In genomic region chr11:67524480-67524808, GRCh38 we compare ENCODE assay signal across 18 cellular contexts. TPM values are rescaled to one million over a fixed set of nuclear protein-coding genes. Genes with fewer than 3 reads are reported as not detected.
DNase-seq lines count a peak whose midpoint lies in the region; FAIRE-seq and TF ChIP-seq lines count a peak whose summit lies in the region.
"Had no signal": no experiment of that assay in that cellular context is flagged by ENCODE, and none has a peak within 500 bp of the region (broad histone marks: within the 10 kb centered on the region; RNA-seq: fewer than 3 reads in every experiment).

No MANE protein-coding gene starts in this region.

- no peaks in the 10 kb centered on the region for H3K9me3 Mint-ChIP-seq in T-helper 1 cell treated with Interleukin-12 subunit alpha and Interleukin-12 subunit beta and Interleukin-4 antibody, amounts not matched to agents 30 μg/mL and 1 μg/mL, for 36 hours
- H3K9me3 Mint-ChIP-seq: CD8-positive, alpha-beta T cell had no signal

- no peaks in the 10 kb centered on the region for H3K36me3 Mint-ChIP-seq in T-helper 1 cell treated with Interleukin-12 subunit alpha and Interleukin-12 subunit beta and Interleukin-4 antibody, amounts not matched to agents 30 μg/mL and 1 μg/mL, for 36 hours (ENCODE audit: low read depth)
- H3K36me3 Mint-ChIP-seq: CD14-positive monocyte; CD8-positive, alpha-beta T cell had no signal

- no peak overlapping the region for H4K5ac ChIP-seq in H1 (ENCODE audit: insufficient read length, low read depth, low read length)

- CTCF ChIA-PET in H1 (lab: Charles Lee; ENCODE audit: partially characterized antibody): interaction anchor here (1.0 to 1.2 kb wide), 2 partner anchors 52 to 106 kb away, joined by 3 to 4 read pairs; partner anchors contain the start of gene NUDT8

- TF ChIP-seq POLR2A in H1 (IDR thresholded peaks at IDR 0.05; ENCODE audit: control extremely low read depth in 1 of 2, low read depth in 2 of 2, low read length in 2 of 2): no peak

- H3K27ac ChIP-seq in H1 (ENCODE audit: low read depth, low read length) (no peak overlapping the region), neuronal stem cell (replicated peaks; ENCODE audit: low read length) (no peak overlapping the region)
- H3K27ac ChIP-seq: 22Rv1 had no signal

- peaks cover 0 to 3% of the 10 kb centered on the region in 2 experiments; a peak in 1 of 4 replicates for H3K9me3 ChIP-seq in H1 (ENCODE audit: insufficient read depth in 2 of 2, low read depth in 1 of 2, low read length in 1 of 2)
- H3K9me3 ChIP-seq in neuronal stem cell (replicated peaks in 1 of 2; ENCODE audit: control insufficient read depth in 2 of 2, insufficient read depth in 1 of 2, low read depth in 1 of 2, low read length in 2 of 2): peaks cover 0 to 1% of the 10 kb centered on the region in 2 donors

- H3K9ac ChIP-seq in H1 (replicated peaks in 1 of 4; ENCODE audit: extremely low read depth in 1 of 4, low read depth in 3 of 4, low read length in 3 of 4) (no peak overlapping the region), neuronal stem cell (ENCODE audit: low read depth, low read length, poor library complexity) (peak overlapping the region; percentile 21)

- H3K4me1 ChIP-seq in H1 (replicated peaks in 1 of 4; ENCODE audit: control insufficient read depth in 3 of 4, insufficient read depth in 4 of 4, low read length in 3 of 4): no peaks in the 10 kb centered on the region
- peaks cover 2 to 10% of the 10 kb centered on the region in 2 donors for H3K4me1 ChIP-seq in neuronal stem cell (ENCODE audit: control insufficient read depth in 2 of 2, insufficient read depth in 1 of 2, low read depth in 1 of 2, low read length in 2 of 2)
- H3K4me1 ChIP-seq: Caco-2 had no signal

- H4K8ac ChIP-seq in H1 (ENCODE audit: extremely low read depth, insufficient read depth, low read length) (peak overlapping the region; percentile 5; the same call in 1 of the 2 replicates), neuronal stem cell (ENCODE audit: low read depth, low read length) (no peak overlapping the region)

- H3K27me3 Mint-ChIP-seq in T-helper 1 cell treated with Interleukin-12 subunit alpha and Interleukin-12 subunit beta and Interleukin-4 antibody, amounts not matched to agents 30 μg/mL and 1 μg/mL, for 36 hours (ENCODE audit: low read depth): peaks cover 9% of the 10 kb centered on the region

- H3K23ac ChIP-seq in H1 (ENCODE audit: insufficient read length): no peak overlapping the region
- H3K23ac ChIP-seq in neuronal stem cell (ENCODE audit: low read depth, low read length, poor library complexity): no peak overlapping the region

- H3K4me3 Mint-ChIP-seq in T-helper 1 cell treated with Interleukin-12 subunit alpha and Interleukin-12 subunit beta and Interleukin-4 antibody, amounts not matched to agents 30 μg/mL and 1 μg/mL, for 36 hours: no peak overlapping the region
- H3K4me3 Mint-ChIP-seq: CD14-positive monocyte; CD8-positive, alpha-beta T cell; GM23338; H9 had no signal

- POLR2A ChIA-PET in H1 (lab: Charles Lee; ENCODE audit: partially characterized antibody): no interaction called here

- no peak overlapping the region for H2BK20ac ChIP-seq in H1 (ENCODE audit: low read length)

- no peak for TF ChIP-seq EP300 in H1 (IDR thresholded peaks at IDR 0.05; ENCODE audit: borderline replicate concordance in 1 of 2, low read depth in 2 of 2, low read length in 2 of 2)

- H3K18ac ChIP-seq in H1 (ENCODE audit: extremely low read depth, low read length) (no peak overlapping the region), neuronal stem cell (ENCODE audit: low read length) (peak overlapping the region; percentile 76)

- H3K4ac ChIP-seq in H1 (replicated peaks; ENCODE audit: insufficient read length, low read depth, low read length) (no peak overlapping the region), neuronal stem cell (ENCODE audit: low read length) (no peak overlapping the region)

- H2BK15ac ChIP-seq in H1 (ENCODE audit: low read length): no peak overlapping the region
- H2BK15ac ChIP-seq in neuronal stem cell (ENCODE audit: low read length): peak overlapping the region; percentile 85

- 82% methylated on average over 9 of the region's 9 CpGs; no CpG with 5 or more reads in 1 of the 2 experiments for WGBS in H1 (ENCODE audit: extremely low coverage in 1 of 2, insufficient coverage in 1 of 2, insufficient read length in 1 of 2, insufficient replicate concordance in 2 of 2, low coverage in 1 of 2, low lambda C conversion rate in 2 of 2, missing lambda C conversion rate in 1 of 2), 2 experiments
- no CpG with 5 or more reads among the region's 9 CpGs for WGBS in neuronal stem cell (ENCODE audit: extremely low coverage in 2 of 2, insufficient read length in 2 of 2, insufficient replicate concordance in 1 of 2), 2 donors

- no peak for TF ChIP-seq RAD21 in H1 (IDR thresholded peaks at IDR 0.05 in 1 of 2, conservative IDR thresholded peaks at IDR 0.05 in 1 of 2; ENCODE audit: low read depth in 2 of 2, low read length in 2 of 2)

- no peak overlapping the region for H2AFZ ChIP-seq in H1 (ENCODE audit: low read length)
- peak overlapping the region; percentile 68 for H2AFZ ChIP-seq in neuronal stem cell (ENCODE audit: low read length)
- H2AFZ ChIP-seq: GM23338 had no signal

- H3K4me2 ChIP-seq in H1 (ENCODE audit: insufficient read depth in 1 of 2, low read depth in 2 of 2, low read length in 2 of 2) (no peak overlapping the region), neuronal stem cell (ENCODE audit: insufficient read depth, low read length, poor library complexity, severe bottlenecking) (no peak overlapping the region)
- H3K4me2 ChIP-seq: GM23338 had no signal

- H2BK5ac ChIP-seq in H1 (ENCODE audit: low read depth, low read length): no peak overlapping the region
- H2BK5ac ChIP-seq in neuronal stem cell (ENCODE audit: low read length): no peak overlapping the region

- TF ChIP-seq CTCF in H1 (IDR thresholded peaks at IDR 0.05; ENCODE audit: control extremely low read depth in 1 of 3, insufficient read depth in 1 of 3, low read depth in 1 of 3, low read length in 3 of 3): no peak

- no peak for FAIRE-seq in H1 (lab: Jason Lieb, UNC)
- FAIRE-seq: GM18507 had no signal

- peaks cover 7% of the 10 kb centered on the region; the same call in 1 of the 2 replicates for H3K23me2 ChIP-seq in H1 (ENCODE audit: low read depth, low read length)

- no peak overlapping the region for H3K56ac ChIP-seq in H1 (replicated peaks; ENCODE audit: insufficient read length, low read depth, low read length)

- no peaks in the 10 kb centered on the region for H3K4me1 Mint-ChIP-seq in T-helper 1 cell treated with Interleukin-12 subunit alpha and Interleukin-12 subunit beta and Interleukin-4 antibody, amounts not matched to agents 30 μg/mL and 1 μg/mL, for 36 hours (ENCODE audit: low read depth)
- H3K4me1 Mint-ChIP-seq: GM23338, H9 had no signal

- H3K27ac Mint-ChIP-seq in T-helper 1 cell treated with Interleukin-12 subunit alpha and Interleukin-12 subunit beta and Interleukin-4 antibody, amounts not matched to agents 30 μg/mL and 1 μg/mL, for 36 hours: peak overlapping the region; percentile 33
- H3K27ac Mint-ChIP-seq: CD8-positive, alpha-beta T cell; GM23338 had no signal

- H2AK5ac ChIP-seq in H1 (ENCODE audit: low read depth, low read length) (no peak overlapping the region), neuronal stem cell (ENCODE audit: low read depth, low read length) (peak overlapping the region; percentile 84)

- H2BK120ac ChIP-seq in H1 (replicated peaks; ENCODE audit: low read depth, low read length) (no peak overlapping the region), neuronal stem cell (ENCODE audit: low read depth, low read length) (no peak overlapping the region)

- H3K4me3 ChIP-seq in H1 (ENCODE audit: extremely low read depth in 1 of 4, insufficient read depth in 2 of 4, low read depth in 3 of 4, low read length in 4 of 4): no peak overlapping the region
- H3K4me3 ChIP-seq in neuronal stem cell (ENCODE audit: low read length in 2 of 2): no peak overlapping the region
- H3K4me3 ChIP-seq: GM23338 had no signal

- H4K91ac ChIP-seq in H1 (replicated peaks; ENCODE audit: insufficient read length, low read length) (no peak overlapping the region), neuronal stem cell (ENCODE audit: low read depth, low read length, poor library complexity) (no peak overlapping the region)

- H3K14ac ChIP-seq in H1 (ENCODE audit: insufficient read length): no peak overlapping the region
- no peak overlapping the region for H3K14ac ChIP-seq in neuronal stem cell (ENCODE audit: low read length)

- H3K79me1 ChIP-seq in H1 (ENCODE audit: low read depth, low read length) (no peaks in the 10 kb centered on the region), neuronal stem cell (ENCODE audit: low read depth, low read length) (no peaks in the 10 kb centered on the region)

- H3K27me3 ChIP-seq in H1 (replicated peaks in 1 of 4; ENCODE audit: control insufficient read depth in 3 of 4, extremely low read depth in 1 of 4, insufficient read depth in 3 of 4, low read length in 3 of 4) (no peaks in the 10 kb centered on the region), neuronal stem cell (ENCODE audit: control insufficient read depth in 3 of 3, insufficient read depth in 3 of 3, low read depth in 1 of 3, low read length in 3 of 3) (peaks cover 0 to 4% (median 0%) of the 10 kb centered on the region in 3 experiments)

- H2BK12ac ChIP-seq in H1 (ENCODE audit: low read depth, low read length): no peak overlapping the region
- H2BK12ac ChIP-seq in neuronal stem cell (ENCODE audit: low read length): no peak overlapping the region

- no peaks in the 10 kb centered on the region for H3K79me2 ChIP-seq in H1 (ENCODE audit: control insufficient read depth in 1 of 2, insufficient read depth in 2 of 2, low read length in 2 of 2)

- H3K36me3 ChIP-seq in H1 (ENCODE audit: control insufficient read depth in 2 of 4, insufficient read depth in 4 of 4, low read length in 3 of 4) (no peaks in the 10 kb centered on the region), neuronal stem cell (replicated peaks in 1 of 2; ENCODE audit: control insufficient read depth in 2 of 2, insufficient read depth in 2 of 2, low read length in 2 of 2) (peaks cover 0 to 2% of the 10 kb centered on the region in 2 donors)

- H4K20me1 ChIP-seq in H1 (replicated peaks in 1 of 2; ENCODE audit: control insufficient read depth in 1 of 2, insufficient read depth in 2 of 2, low read length in 2 of 2): no peaks in the 10 kb centered on the region

- DNase-seq in T-helper 1 cell: no peak
- no peak for DNase-seq in H1 (ENCODE audit: low read depth in 1 of 2, low spot score in 2 of 2)
- no peak for DNase-seq in neuronal stem cell (ENCODE audit: low spot score)
- DNase-seq in NCI-H748 treated with DMSO at 0.1 percent for 48 hours (lab: John Stamatoyannopoulos, UW): no peak
- DNase-seq in NCI-H82 treated with DMSO at 0.1 percent for 48 hours (lab: John Stamatoyannopoulos, UW; ENCODE audit: unreplicated experiment): no peak
- no peak for DNase-seq in foreskin melanocyte
- DNase-seq: CD8-positive, alpha-beta T cell; H9; IMR-90 had no signal

RNA-seq across cellular contexts. Expression of gene CABP2, which starts 1.2 kb away (rescaled TPM):
- not detected in 2 replicates for total RNA-seq in H1 (2021; fragmentation: NEBNext Ultra II Directional; extraction: Animal tissue kit (Norgen Biotek cat#: 25700))
- not detected in 2 replicates for polyA plus RNA-seq in H1 (2011; rRNA removed)
- not detected for polyA plus RNA-seq in H1 (2011; cell fraction: cytosol; rRNA removed)
- not detected for polyA plus RNA-seq in H1 (2011; cell fraction: nucleus; rRNA removed)
- polyA plus RNA-seq in H1 (2012, experiment 1 of 2): not detected in 4 replicates
- not detected for polyA plus RNA-seq in H1 (2012, experiment 2 of 2)
- polyA plus RNA-seq in H1 (2013, experiment 1 of 2): not detected
- not detected for polyA plus RNA-seq in H1 (2013, experiment 2 of 2)
- not detected in 2 replicates for polyA minus RNA-seq in H1 (2011; rRNA and poly(A)+ RNA removed)
- not detected for polyA minus RNA-seq in H1 (2011; cell fraction: cytosol; rRNA and poly(A)+ RNA removed)
- polyA minus RNA-seq in H1 (2011; cell fraction: nucleus; rRNA and poly(A)+ RNA removed): not detected
- not detected for polyA plus RNA-seq in neuronal stem cell (2013, experiment 1 of 2)
- not detected for polyA plus RNA-seq in neuronal stem cell (2013, experiment 2 of 2)
- total RNA-seq: A673; Caco-2; CD8-positive, alpha-beta T cell; Daoy; GM23338; H9; IMR-90 had no signal
- polyA plus RNA-seq: BJ, CD14-positive monocyte, GM23338, IMR-90 had no signal

RNA-seq across cellular contexts. Expression of gene CDK2AP2, which starts 16.5 kb away (rescaled TPM):
- 47.3 and 49.6 TPM in 2 replicates for total RNA-seq in H1 (2021; fragmentation: NEBNext Ultra II Directional; extraction: Animal tissue kit (Norgen Biotek cat#: 25700))
- 65.1 and 89.6 TPM in 2 replicates for polyA plus RNA-seq in H1 (2011; rRNA removed)
- polyA plus RNA-seq in H1 (2011; cell fraction: cytosol; rRNA removed): 33.8 TPM
- 39.1 TPM for polyA plus RNA-seq in H1 (2011; cell fraction: nucleus; rRNA removed)
- 37.4 to 52.9 TPM (median 45.6 TPM) in 4 replicates for polyA plus RNA-seq in H1 (2012, experiment 1 of 2)
- polyA plus RNA-seq in H1 (2012, experiment 2 of 2): 65.6 TPM
- polyA plus RNA-seq in H1 (2013, experiment 1 of 2): 35.4 TPM
- polyA plus RNA-seq in H1 (2013, experiment 2 of 2): 38.4 TPM
- 12.5 and 16.2 TPM in 2 replicates for polyA minus RNA-seq in H1 (2011; rRNA and poly(A)+ RNA removed)
- 28.0 TPM for polyA minus RNA-seq in H1 (2011; cell fraction: cytosol; rRNA and poly(A)+ RNA removed)
- 25.7 TPM for polyA minus RNA-seq in H1 (2011; cell fraction: nucleus; rRNA and poly(A)+ RNA removed)
- 32.9 TPM for polyA plus RNA-seq in neuronal stem cell (2013, experiment 1 of 2)
- 30.1 TPM for polyA plus RNA-seq in neuronal stem cell (2013, experiment 2 of 2)

RNA-seq across cellular contexts. Expression of gene PITPNM1, which starts 19.3 kb away (rescaled TPM):
- 52.7 and 55.0 TPM in 2 replicates for total RNA-seq in H1 (2021; fragmentation: NEBNext Ultra II Directional; extraction: Animal tissue kit (Norgen Biotek cat#: 25700))
- 27.2 and 45.1 TPM in 2 replicates for polyA plus RNA-seq in H1 (2011; rRNA removed)
- polyA plus RNA-seq in H1 (2011; cell fraction: cytosol; rRNA removed): 26.4 TPM
- 74.8 TPM for polyA plus RNA-seq in H1 (2011; cell fraction: nucleus; rRNA removed)
- polyA plus RNA-seq in H1 (2012, experiment 1 of 2): 24.2 to 30.4 TPM (median 27.3 TPM) in 4 replicates
- 25.8 TPM for polyA plus RNA-seq in H1 (2012, experiment 2 of 2)
- polyA plus RNA-seq in H1 (2013, experiment 1 of 2): 28.4 TPM
- polyA plus RNA-seq in H1 (2013, experiment 2 of 2): 28.5 TPM
- 14.8 and 18.7 TPM in 2 replicates for polyA minus RNA-seq in H1 (2011; rRNA and poly(A)+ RNA removed)
- polyA minus RNA-seq in H1 (2011; cell fraction: cytosol; rRNA and poly(A)+ RNA removed): 32.3 TPM
- polyA minus RNA-seq in H1 (2011; cell fraction: nucleus; rRNA and poly(A)+ RNA removed): 30.9 TPM
- 54.3 TPM for polyA plus RNA-seq in neuronal stem cell (2013, experiment 1 of 2)
- 53.2 TPM for polyA plus RNA-seq in neuronal stem cell (2013, experiment 2 of 2)

RNA-seq across cellular contexts. Expression of gene AIP, which starts 41.6 kb away (rescaled TPM):
- 28.8 and 29.8 TPM in 2 replicates for total RNA-seq in H1 (2021; fragmentation: NEBNext Ultra II Directional; extraction: Animal tissue kit (Norgen Biotek cat#: 25700))
- 54.4 and 68.6 TPM in 2 replicates for polyA plus RNA-seq in H1 (2011; rRNA removed)
- polyA plus RNA-seq in H1 (2011; cell fraction: cytosol; rRNA removed): 66.1 TPM
- 52.2 TPM for polyA plus RNA-seq in H1 (2011; cell fraction: nucleus; rRNA removed)
- polyA plus RNA-seq in H1 (2012, experiment 1 of 2): 25.4 to 39.2 TPM (median 35.0 TPM) in 4 replicates
- polyA plus RNA-seq in H1 (2012, experiment 2 of 2): 35.9 TPM
- polyA plus RNA-seq in H1 (2013, experiment 1 of 2): 19.5 TPM
- 19.1 TPM for polyA plus RNA-seq in H1 (2013, experiment 2 of 2)
- 27.2 TPM in 2 replicates for polyA minus RNA-seq in H1 (2011; rRNA and poly(A)+ RNA removed)
- polyA minus RNA-seq in H1 (2011; cell fraction: cytosol; rRNA and poly(A)+ RNA removed): 19.8 TPM
- polyA minus RNA-seq in H1 (2011; cell fraction: nucleus; rRNA and poly(A)+ RNA removed): 17.7 TPM
- 39.8 TPM for polyA plus RNA-seq in neuronal stem cell (2013, experiment 1 of 2)
- 38.5 TPM for polyA plus RNA-seq in neuronal stem cell (2013, experiment 2 of 2)

RNA-seq across cellular contexts. Expression of gene TMEM134, which starts 55.4 kb away (rescaled TPM):
- total RNA-seq in H1 (2021; fragmentation: NEBNext Ultra II Directional; extraction: Animal tissue kit (Norgen Biotek cat#: 25700)): 32.4 and 33.5 TPM in 2 replicates
- polyA plus RNA-seq in H1 (2011; rRNA removed): 229 and 268 TPM in 2 replicates
- polyA plus RNA-seq in H1 (2011; cell fraction: cytosol; rRNA removed): 137 TPM
- 92.9 TPM for polyA plus RNA-seq in H1 (2011; cell fraction: nucleus; rRNA removed)
- 33.1 to 44.0 TPM (median 41.7 TPM) in 4 replicates for polyA plus RNA-seq in H1 (2012, experiment 1 of 2)
- polyA plus RNA-seq in H1 (2012, experiment 2 of 2): 29.0 TPM
- polyA plus RNA-seq in H1 (2013, experiment 1 of 2): 35.4 TPM
- 38.9 TPM for polyA plus RNA-seq in H1 (2013, experiment 2 of 2)
- polyA minus RNA-seq in H1 (2011; rRNA and poly(A)+ RNA removed): 3.5 and 4.4 TPM in 2 replicates
- polyA minus RNA-seq in H1 (2011; cell fraction: cytosol; rRNA and poly(A)+ RNA removed): 15.0 TPM
- polyA minus RNA-seq in H1 (2011; cell fraction: nucleus; rRNA and poly(A)+ RNA removed): 24.3 TPM
- polyA plus RNA-seq in neuronal stem cell (2013, experiment 1 of 2): 76.5 TPM
- polyA plus RNA-seq in neuronal stem cell (2013, experiment 2 of 2): 73.2 TPM
